ENCODE assay signal across 1 cellular context in the genomic region with DNA sequence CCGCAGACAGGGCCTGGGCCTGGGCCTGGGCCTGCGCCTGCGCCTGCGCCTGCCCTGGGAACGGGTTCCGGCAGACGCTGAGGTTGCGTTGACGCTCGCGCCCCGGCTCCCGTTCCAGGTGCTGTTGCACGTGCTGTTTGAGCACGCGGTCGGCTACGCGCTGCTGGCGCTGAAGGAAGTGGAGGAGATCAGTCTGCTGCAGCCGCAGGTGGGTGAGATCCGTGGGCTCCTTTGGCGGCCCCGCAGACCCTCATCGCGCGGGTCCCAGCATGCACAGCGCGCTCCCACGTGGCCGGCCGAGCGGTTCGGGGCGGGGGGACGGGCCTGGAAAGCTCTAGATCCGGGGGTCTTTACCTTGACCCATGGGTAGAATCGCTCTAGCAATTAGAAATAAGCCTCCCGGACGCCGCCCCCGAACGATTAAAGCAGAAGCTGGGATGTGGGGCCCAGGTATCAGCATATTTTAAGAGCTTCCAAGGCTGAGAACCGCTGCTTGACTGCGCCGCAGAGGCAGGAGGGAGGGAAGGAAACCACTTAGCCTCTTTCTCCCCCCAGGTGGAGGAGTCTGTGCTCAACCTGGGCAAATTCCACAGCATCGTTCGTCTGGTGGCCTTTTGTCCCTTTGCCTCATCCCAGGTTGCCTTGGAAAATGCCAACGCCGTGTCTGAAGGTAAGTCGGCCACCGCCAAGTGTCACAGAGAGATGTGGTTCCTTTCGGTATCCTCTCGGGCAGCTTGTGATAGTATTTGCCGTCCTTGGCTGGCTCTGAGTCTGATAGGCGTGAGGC.
TF ChIP-seq lines count a peak whose summit lies in the region.

No MANE protein-coding gene starts in this region.

TF ChIP-seq in GM23338, 12 proteins besides CTCF, POLR2A, EP300 and RAD21 (continued from another document):
- TF ChIP-seq EZH2 (IDR thresholded peaks at IDR 0.05; ENCODE audit: low read depth, unreplicated experiment): no peak
